In genomic region chr7:21939136-21939857, GRCh38 we compare ENCODE assay signal across 9 cellular contexts. TPM values are rescaled to one million over a fixed set of nuclear protein-coding genes. Genes with fewer than 3 reads are reported as not detected.
DNase-seq lines count a peak whose midpoint lies in the region; ATAC-seq and TF ChIP-seq lines count a peak whose summit lies in the region.
"Had no signal": no experiment of that assay in that cellular context is flagged by ENCODE, and none has a peak within 500 bp of the region (broad histone marks: within the 10 kb centered on the region; RNA-seq: fewer than 3 reads in every experiment).

No MANE protein-coding gene starts in this region.

- H3K23me2 ChIP-seq in H9 (ENCODE audit: insufficient read length, low read depth, low read length, poor library complexity, severe bottlenecking), result peaks cover under 1% of the 10 kb centered on the region

- H2AK5ac ChIP-seq in H9 (ENCODE audit: insufficient read length, low read length), result no peak overlapping the region

- no peak overlapping the region for H3T11ph ChIP-seq in H9 (ENCODE audit: low read length)

- H3K14ac ChIP-seq in H9 (ENCODE audit: insufficient read depth, low read length), result no peak overlapping the region

- no peak for TF ChIP-seq CTCF in H9 (conservative IDR thresholded peaks at IDR 0.05)

- no peak overlapping the region for H2BK120ac ChIP-seq in H9 (ENCODE audit: low read depth, low read length, poor library complexity, severe bottlenecking)

- no peak overlapping the region for H3K9ac ChIP-seq in H9 (ENCODE audit: extremely low read depth, insufficient read length, low read length)

- no peak overlapping the region for H4K91ac ChIP-seq in H9 (ENCODE audit: insufficient read length, low read depth, low read length)

- ATAC-seq in GM18519 (IDR thresholded peaks at IDR 0.05; ENCODE audit: low FRiP score, unreplicated experiment), result peak; percentile 77

- peaks cover 20 to 32% (median 26%) of the 10 kb centered on the region in 3 experiments for H3K36me3 Mint-ChIP-seq in H9 (ENCODE audit: insufficient read depth in 1 of 3, low read depth in 3 of 3)

- peaks cover 49 to 50% of the 10 kb centered on the region in 2 experiments for H3K4me1 Mint-ChIP-seq in H9

- H3K27ac ChIP-seq in H9 (ENCODE audit: insufficient read length, low read depth, low read length), result no peak overlapping the region
- H3K27ac ChIP-seq: SK-N-MC had no signal

- H3K27me3 Mint-ChIP-seq in H9 (ENCODE audit: low read depth), result no peaks in the 10 kb centered on the region

- no peaks in the 10 kb centered on the region for H3K9me3 ChIP-seq in H9 (ENCODE audit: control insufficient read depth, low read depth, low read length)

- no peak overlapping the region for H3K18ac ChIP-seq in H9 (ENCODE audit: insufficient read length, low read depth, low read length)

- H3K27me3 ChIP-seq in H9 (ENCODE audit: insufficient read depth, low read length), result no peaks in the 10 kb centered on the region

- peaks cover 12% of the 10 kb centered on the region; the same call in 1 of the 2 replicates for H3K4me1 ChIP-seq in H9 (ENCODE audit: insufficient read depth, low read length)

- H4K8ac ChIP-seq in H9 (replicated peaks; ENCODE audit: insufficient read length, low read depth, low read length), result no peak overlapping the region

- DNase-seq in H9 (no peak), NCI-H2029 (lab: John Stamatoyannopoulos, UW) (peak; percentile 71), cerebellum (ENCODE audit: low spot score) (peak; percentile 49), germinal center (ENCODE audit: low spot score) (no peak), NCI-H2081 treated with DMSO at 0.1 percent for 48 hours (lab: John Stamatoyannopoulos, UW) (no peak), GOT3 (lab: John Stamatoyannopoulos, UW) (no peak)
- peak; percentile 17 to 33 for DNase-seq in stimulated activated CD8-positive, alpha-beta memory T cell treated with anti-CD3 and anti-CD28 coated beads, Interleukin-2, amount 100 ng/mL, for 48 hours (ENCODE audit: low read depth in 2 of 2)

- peak overlapping the region; percentile 1 to 26 (median 3); a peak in 4 of 7 replicates for H3K27ac Mint-ChIP-seq in H9

- H3K23ac ChIP-seq in H9 (ENCODE audit: insufficient read length, low read depth, low read length), result no peak overlapping the region

- peaks cover 3% of the 10 kb centered on the region for H3K79me1 ChIP-seq in H9 (ENCODE audit: insufficient read depth, low read depth, low read length, poor library complexity, severe bottlenecking)

- peaks cover 41% of the 10 kb centered on the region; the same call in 1 of the 2 replicates for H3K79me2 ChIP-seq in H9 (ENCODE audit: insufficient read depth, low read length)

- H3K9me3 Mint-ChIP-seq in H9, result peaks cover 0 to 5% of the 10 kb centered on the region in 2 experiments; a peak in 1 of 5 replicates

- no peaks in the 10 kb centered on the region for H4K20me1 ChIP-seq in H9 (ENCODE audit: control insufficient read depth, insufficient read depth, insufficient read length)

- H2BK5ac ChIP-seq in H9 (ENCODE audit: insufficient read length, low read length), result no peak overlapping the region

- H4K5ac ChIP-seq in H9 (ENCODE audit: insufficient read length, low read depth, low read length), result no peak overlapping the region

- no peak overlapping the region for H2BK15ac ChIP-seq in H9 (ENCODE audit: low read depth, low read length)

- H3K4me2 ChIP-seq in H9 (ENCODE audit: insufficient read depth, insufficient read length, low read length), result no peak overlapping the region

- H3K4ac ChIP-seq in H9 (ENCODE audit: low read depth, low read length), result no peak overlapping the region

- no peak overlapping the region for H2BK20ac ChIP-seq in H9 (ENCODE audit: low read depth, low read length, poor library complexity, severe bottlenecking)

- H2AFZ ChIP-seq in H9 (ENCODE audit: low read length), result no peak overlapping the region

- no peak overlapping the region for H2BK12ac ChIP-seq in H9 (ENCODE audit: insufficient read length, low read depth, low read length)

- no peak overlapping the region for H3K56ac ChIP-seq in H9 (ENCODE audit: insufficient read length, low read depth, low read length)

- WGBS in H9 (ENCODE audit: extremely low coverage, insufficient read length, low lambda C conversion rate), result no CpG with 5 or more reads among the region's 4 CpGs

- H3K4me3 Mint-ChIP-seq in H9, result no peak overlapping the region

RNA-seq across cellular contexts. Expression of gene CDCA7L, which starts 6.4 kb away (rescaled TPM):
- 104 and 111 TPM in 2 replicates for total RNA-seq in H9 (2021)
- total RNA-seq in cerebellum, result 24.7 TPM

Comparison
In these comparisons a context has a peak if more than half of its experiments do, and no peak if none do; other contexts are left out.
1. DNase-seq: peak in NCI-H2029 (single experiment), cerebellum (single experiment) and stimulated activated CD8-positive, alpha-beta memory T cell treated with anti-CD3 and anti-CD28 coated beads, Interleukin-2, amount 100 ng/mL, for 48 hours (2 of 2); none in H9 (single experiment), germinal center (single experiment), NCI-H2081 treated with DMSO at 0.1 percent for 48 hours (single experiment) and GOT3 (single experiment).